Comparison of ENCODE assay signal across 17 cellular contexts in genomic region chr21:43723648-43724047, GRCh38.
"Had no signal": no experiment of that assay in that cellular context is flagged by ENCODE, and none has a peak within 500 bp of the region (broad histone marks: within the 10 kb centered on the region; RNA-seq: fewer than 3 reads in every experiment).

No MANE protein-coding gene starts in this region.

- H3K27ac Mint-ChIP-seq: activated B cell treated with CpG ODN at 0.5 μM for 24 hours; memory B cell; nephron; T-helper 1 cell treated with Interleukin-12 subunit alpha and Interleukin-12 subunit beta and Interleukin-4 antibody, amounts not matched to agents 30 μg/mL and 1 μg/mL, for 36 hours had no signal

- H3K9me3 Mint-ChIP-seq: activated B cell treated with CpG ODN at 0.5 μM for 24 hours; memory B cell; nephron; T-helper 1 cell treated with Interleukin-12 subunit alpha and Interleukin-12 subunit beta and Interleukin-4 antibody, amounts not matched to agents 30 μg/mL and 1 μg/mL, for 36 hours; type B pancreatic cell had no signal

- H3K27ac ChIP-seq: colonic mucosa, foreskin keratinocyte, suprapubic skin had no signal

- H3K4me3 ChIP-seq: colonic mucosa, suprapubic skin had no signal

- H3K4me3 Mint-ChIP-seq: memory B cell; T-helper 1 cell treated with Interleukin-12 subunit alpha and Interleukin-12 subunit beta and Interleukin-4 antibody, amounts not matched to agents 30 μg/mL and 1 μg/mL, for 36 hours; type B pancreatic cell had no signal

- H3K36me3 ChIP-seq: colonic mucosa had no signal

- H3K9me3 ChIP-seq: colonic mucosa, suprapubic skin had no signal

- H3K36me3 Mint-ChIP-seq: memory B cell had no signal

- H3K27me3 Mint-ChIP-seq: activated B cell treated with CpG ODN at 0.5 μM for 24 hours, memory B cell, type B pancreatic cell had no signal

- ATAC-seq: foreskin keratinocyte; left ventricle myocardium superior; sciatic nerve; stimulated activated naive CD8-positive, alpha-beta T cell treated with anti-CD3 and anti-CD28 coated beads, Interleukin-15, Interleukin-2, amounts not matched to agents 100 U/mL and 50 U/mL, for 24 hours had no signal

- DNase-seq: activated B cell treated with CpG ODN at 0.5 μM for 24 hours; activated CD4-positive, alpha-beta T cell treated with anti-CD3 and anti-CD28 coated beads for 48 hours; activated effector memory CD4-positive, alpha-beta T cell treated with Interleukin-2 at 50 U/mL for 16 hours; activated naive CD4-positive, alpha-beta T cell treated with anti-CD3 and anti-CD28 coated beads, Interleukin-2, amount 50 U/mL, for 16 hours; activated T-cell treated with anti-CD3 and anti-CD28 coated beads for 4 hours; central memory CD4-positive, alpha-beta T cell; colonic mucosa; foreskin keratinocyte; glutamatergic neuron; left ventricle myocardium superior; stimulated activated naive CD8-positive, alpha-beta T cell treated with anti-CD3 and anti-CD28 coated beads, Interleukin-15, Interleukin-2, amounts not matched to agents 100 U/mL and 50 U/mL, for 24 hours had no signal

- H3K27me3 ChIP-seq: colonic mucosa, foreskin keratinocyte, suprapubic skin had no signal
